In the genomic region with DNA sequence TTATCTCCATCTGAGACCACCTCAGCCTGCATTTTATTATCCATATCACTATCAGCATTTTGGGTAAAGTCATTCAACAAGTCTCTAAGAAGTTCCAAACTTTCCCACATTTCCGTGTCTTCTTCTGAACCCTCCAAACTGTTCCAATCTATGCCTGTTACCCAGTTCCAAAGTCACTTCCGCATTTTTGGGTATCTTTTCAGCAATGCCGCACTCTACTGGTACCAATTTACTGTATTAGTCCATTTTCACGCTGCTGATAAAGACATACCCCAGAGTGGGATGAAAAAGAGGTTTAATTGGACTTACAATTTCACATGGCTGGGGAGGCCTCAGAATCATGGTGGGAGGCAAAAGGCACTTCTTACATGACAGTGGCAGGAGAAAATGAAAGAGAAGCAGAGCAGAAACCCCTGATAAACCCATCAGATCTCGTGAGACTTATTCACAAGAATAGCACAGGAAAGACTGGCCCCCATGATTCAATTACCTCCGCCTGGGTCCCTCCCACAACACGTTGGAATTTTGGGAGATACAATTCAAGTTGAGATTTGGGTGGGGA, we compare ENCODE assay signal across 8 cellular contexts. TPM values are rescaled to one million over a fixed set of nuclear protein-coding genes. Genes with fewer than 3 reads are reported as not detected.
"Had no signal": no experiment of that assay in that cellular context is flagged by ENCODE, and none has a peak within 500 bp of the region (broad histone marks: within the 10 kb centered on the region; RNA-seq: fewer than 3 reads in every experiment).

No MANE protein-coding gene starts in this region.

RNA-seq across cellular contexts. Expression of gene OR6S1, which starts 25.0 kb away (rescaled TPM):
- total RNA-seq: activated CD8-positive, alpha-beta T cell treated with anti-CD3 and anti-CD28 coated beads for 36 hours; activated naive CD4-positive, alpha-beta T cell treated with anti-CD3 and anti-CD28 coated beads, Interleukin-2, amount 50 U/mL, for 72 hours; ascending aorta; body of pancreas; bronchial epithelial cell; chondrocyte; NCI-H460; PC-9 had no signal
